Comparison of ENCODE assay signal across 1 cellular context in the genomic region with DNA sequence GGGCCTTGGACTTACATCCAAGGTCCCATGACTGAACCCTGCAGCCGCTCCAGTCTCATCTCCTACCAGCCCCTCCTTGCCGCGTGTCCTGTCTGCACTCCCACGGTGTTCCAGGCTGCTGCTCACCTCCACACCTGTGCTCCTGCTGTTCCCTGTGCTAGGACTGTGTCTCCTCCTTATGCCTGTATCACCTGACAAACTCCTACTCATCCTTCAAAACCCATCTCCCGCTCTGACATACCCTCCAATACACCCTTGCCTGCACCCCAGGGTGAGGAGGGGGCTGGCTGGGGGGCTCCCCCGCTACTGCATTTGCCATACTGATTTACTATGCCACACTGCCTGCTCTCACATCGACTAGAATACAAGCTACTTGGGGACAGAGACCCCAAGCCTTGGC.
TF ChIP-seq lines count a peak whose summit lies in the region.

No MANE protein-coding gene starts in this region.

TF ChIP-seq in GM12878, 131 proteins besides CTCF, POLR2A, EP300 and RAD21:
- TF ChIP-seq PAX5 (IDR thresholded peaks at IDR 0.05; ENCODE audit: borderline replicate concordance, low read depth, low read length) (no peak), SIN3A (IDR thresholded peaks at IDR 0.05; ENCODE audit: low read depth, low read length) (no peak), SREBF2 (IDR thresholded peaks at IDR 0.05; ENCODE audit: low read length) (no peak), LARP7 (IDR thresholded peaks at IDR 0.05) (no peak), SMARCA5 (IDR thresholded peaks at IDR 0.05) (no peak), FOS (IDR thresholded peaks at IDR 0.05; ENCODE audit: borderline replicate concordance, extremely low read depth, insufficient read length) (no peak), GATAD2B (conservative IDR thresholded peaks at IDR 0.05; ENCODE audit: low read depth) (no peak), HDGF (IDR thresholded peaks at IDR 0.05) (no peak), PML (IDR thresholded peaks at IDR 0.05; ENCODE audit: low read length) (no peak), JUND (IDR thresholded peaks at IDR 0.05; ENCODE audit: low read depth, low read length) (no peak), SRF (IDR thresholded peaks at IDR 0.05; ENCODE audit: low read depth in 2 of 2, low read length in 2 of 2) (no peak), POU2F2 (IDR thresholded peaks at IDR 0.05; ENCODE audit: borderline replicate concordance, low read depth, low read length) (no peak), SMC3 (IDR thresholded peaks at IDR 0.05; ENCODE audit: borderline replicate concordance, low read length) (no peak)
- TF ChIP-seq, protein P1, sequence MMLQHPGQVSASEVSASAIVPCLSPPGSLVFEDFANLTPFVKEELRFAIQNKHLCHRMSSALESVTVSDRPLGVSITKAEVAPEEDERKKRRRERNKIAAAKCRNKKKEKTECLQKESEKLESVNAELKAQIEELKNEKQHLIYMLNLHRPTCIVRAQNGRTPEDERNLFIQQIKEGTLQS (IDR thresholded peaks at IDR 0.05; ENCODE audit: borderline replicate concordance, extremely low read depth, low read depth, low read length) = no peak
